ENCODE assay signal across 8 cellular contexts in genomic region chr21:34801519-34802132, GRCh38.
DNase-seq lines count a peak whose midpoint lies in the region; TF ChIP-seq lines count a peak whose summit lies in the region.

No MANE protein-coding gene starts in this region.

- no peaks in the 10 kb centered on the region for H3K27me3 ChIP-seq in PC-9 (ENCODE audit: insufficient read depth, low read depth)
- no peaks in the 10 kb centered on the region for H3K27me3 ChIP-seq in thymus (ENCODE audit: control insufficient read depth, insufficient read depth)

- H3K4me2 ChIP-seq in PC-9: no peak overlapping the region

- H3K27me3 Mint-ChIP-seq in activated T-cell treated with anti-CD3 and anti-CD28 coated beads, Interleukin-2, amount 50 U/mL, for 24 hours: no peaks in the 10 kb centered on the region

- H3K4me3 Mint-ChIP-seq in activated T-cell treated with anti-CD3 and anti-CD28 coated beads, Interleukin-2, amount 50 U/mL, for 24 hours: no peak overlapping the region

- H3K27ac ChIP-seq in PC-9 (peak overlapping the region; percentile 14), thymus (ENCODE audit: low read depth) (peak overlapping the region; percentile 57)

- H3K4me3 ChIP-seq in PC-9 (no peak overlapping the region), fibroblast of villous mesenchyme (ENCODE audit: low read depth, low read length) (no peak overlapping the region), thymus (ENCODE audit: low read length) (no peak overlapping the region)

- TF ChIP-seq CTCF in PC-9 (conservative IDR thresholded peaks at IDR 0.05) (peak; percentile 39; the same call in 1 of the 2 replicates), fibroblast of villous mesenchyme (IDR thresholded peaks at IDR 0.05; ENCODE audit: insufficient read depth, low read depth, low read length) (peak; percentile 60)

- H3K4me1 ChIP-seq in PC-9 (replicated peaks; ENCODE audit: insufficient read depth) (peaks cover 53% of the 10 kb centered on the region), thymus (ENCODE audit: control insufficient read depth, insufficient read depth, low read length) (no peaks in the 10 kb centered on the region)

- CTCF ChIA-PET in PC-9 (lab: Charles Lee): no interaction called here

- POLR2A ChIA-PET in PC-9 (lab: Charles Lee; ENCODE audit: unreplicated experiment): no interaction called here

- H3K79me2 ChIP-seq in PC-9 (ENCODE audit: low read depth): peaks cover 64% of the 10 kb centered on the region

- intact Hi-C loops in PC-9 (cut with micrococcal nuclease; ENCODE audit: unreplicated experiment): no loop called here

- H3K27ac Mint-ChIP-seq in activated T-cell treated with anti-CD3 and anti-CD28 coated beads, Interleukin-2, amount 50 U/mL, for 24 hours: peak overlapping the region; percentile 62

- H3K4me1 Mint-ChIP-seq in activated T-cell treated with anti-CD3 and anti-CD28 coated beads, Interleukin-2, amount 50 U/mL, for 24 hours (ENCODE audit: low read depth): peaks cover 49% of the 10 kb centered on the region

- H3K9me2 ChIP-seq in PC-9 (ENCODE audit: insufficient read depth): no peaks in the 10 kb centered on the region

- WGBS in thymus: 78% methylated on average over 2 of the region's 2 CpGs

- H3K36me3 Mint-ChIP-seq in activated T-cell treated with anti-CD3 and anti-CD28 coated beads, Interleukin-2, amount 50 U/mL, for 24 hours (ENCODE audit: low read depth): peaks cover 93% of the 10 kb centered on the region

- BruUV-seq in PC-9 (replicated peaks; lab: Mats Ljungman, UMichigan): no TSS peak

- H3F3A ChIP-seq in PC-9 (ENCODE audit: insufficient read depth, low read depth): peaks cover 40% of the 10 kb centered on the region

- H3K9me3 ChIP-seq in PC-9 (ENCODE audit: insufficient read depth, low read depth) (peaks cover 6% of the 10 kb centered on the region), thymus (ENCODE audit: control insufficient read depth) (no peaks in the 10 kb centered on the region)

- DNase-seq in activated T-cell treated with anti-CD3 and anti-CD28 coated beads, Interleukin-2, amount 50 U/mL, for 24 hours: no peak
- DNase-seq in activated T-cell treated with anti-CD3 and anti-CD28 coated beads, Interleukin-2, amount 50 U/mL, for 1 hour: no peak
- no peak for DNase-seq in PC-9
- peak; percentile 59 for DNase-seq in fibroblast of villous mesenchyme (ENCODE audit: low read depth)
- no peak for DNase-seq in cerebellar nuclear complex (lab: John Stamatoyannopoulos, UW)
- DNase-seq in NCI-H446 (lab: John Stamatoyannopoulos, UW): no peak
- no peak for DNase-seq in amniotic stem cell (lab: John Stamatoyannopoulos, UW)

- H2AFZ ChIP-seq in PC-9: no peak overlapping the region

- H3K9me3 Mint-ChIP-seq in activated T-cell treated with anti-CD3 and anti-CD28 coated beads, Interleukin-2, amount 50 U/mL, for 24 hours: no peaks in the 10 kb centered on the region

- H3K36me3 ChIP-seq in PC-9 (ENCODE audit: low read depth) (peaks cover 72% of the 10 kb centered on the region), thymus (ENCODE audit: control insufficient read depth, insufficient read depth) (peaks cover 28% of the 10 kb centered on the region)

- no peaks in the 10 kb centered on the region for H4K20me1 ChIP-seq in PC-9 (ENCODE audit: insufficient read depth)
